In genomic region chr5:149438281-149438680, GRCh38 we compare ENCODE assay signal across 16 cellular contexts. TPM values are rescaled to one million over a fixed set of nuclear protein-coding genes. Genes with fewer than 3 reads are reported as not detected.
DNase-seq lines count a peak whose midpoint lies in the region; ATAC-seq and TF ChIP-seq lines count a peak whose summit lies in the region.
"Had no signal": no experiment of that assay in that cellular context is flagged by ENCODE, and none has a peak within 500 bp of the region (broad histone marks: within the 10 kb centered on the region; RNA-seq: fewer than 3 reads in every experiment).

No MANE protein-coding gene starts in this region.

- no peaks in the 10 kb centered on the region for H3K27me3 ChIP-seq in suprapubic skin

- H3K4me1 Mint-ChIP-seq in T-helper 17 cell (peaks cover 14% of the 10 kb centered on the region), T-cell (peaks cover 10 to 13% (median 11%) of the 10 kb centered on the region in 3 donors)
- H3K4me1 Mint-ChIP-seq: B cell had no signal

- TF ChIP-seq EP300 in suprapubic skin (IDR thresholded peaks at IDR 0.05) = no peak

- H3K36me3 ChIP-seq in HEK293 (ENCODE audit: control insufficient read depth in 2 of 2, insufficient read depth in 1 of 2, low read length in 2 of 2) (no peaks in the 10 kb centered on the region), suprapubic skin (no peaks in the 10 kb centered on the region)

- DNase-seq in T-helper 17 cell (no peak), left kidney (ENCODE audit: low read depth, low spot score) (peak; percentile 38), suprapubic skin (ENCODE audit: low spot score in 2 of 2) (no peak), T-cell (no peak), NCI-H510A (lab: John Stamatoyannopoulos, UW) (no peak)
- DNase-seq: ACHN; CD8-positive, alpha-beta T cell; Kasumi-1; NCI-H1417; NCI-H2029; NCI-H526 treated with DMSO at 0.1 percent for 48 hours; NK-92 treated with Interleukin-12 subunit alpha and Interleukin-12 subunit beta, amount 100 ng/mL, for 24 hours had no signal

- POLR2A ChIA-PET in HEK293 (lab: Yijun Ruan, JAX) (interaction anchor here (2.5 kb wide), 1 partner anchor 113 kb away, joined by 6 read pairs; the partner anchor contains the start of gene CSNK1A1), T-cell (lab: Charles Lee) (no interaction called here)

- ATAC-seq in T-helper 17 cell (no peak), GM21825 (IDR thresholded peaks at IDR 0.05; ENCODE audit: unreplicated experiment) (no peak), T-cell (replicated peaks in 1 of 4) (no peak)
- ATAC-seq: CD8-positive, alpha-beta T cell had no signal

- TF ChIP-seq CTCF in HEK293 (tag by site-specific recombination; IDR thresholded peaks at IDR 0.05) (no peak), suprapubic skin (IDR thresholded peaks at IDR 0.05) (no peak)

- H3K27me3 Mint-ChIP-seq in T-helper 17 cell (peaks cover 10% of the 10 kb centered on the region), T-cell (peaks cover 0 to 2% of the 10 kb centered on the region in 2 donors)

- CTCF ChIA-PET in HEK293 (lab: Yijun Ruan, JAX) = interaction anchor here (0.6 to 9.5 kb wide), 9 partner anchors 8 to 127 kb away, joined by 3 to 212 read pairs (median 9); partner anchors contain the start of genes CSNK1A1 and IL17B
- CTCF ChIA-PET in T-cell (lab: Charles Lee) = interaction anchor here in 1 of 2 donors (1.3 kb wide), 1 partner anchor 124 kb away, joined by 3 read pairs; no protein-coding TSS in a partner anchor

- WGBS in suprapubic skin = 80% methylated on average over 5 of the region's 5 CpGs

- H3K9me3 Mint-ChIP-seq in T-cell = no peaks in the 10 kb centered on the region
- H3K9me3 Mint-ChIP-seq: CD8-positive, alpha-beta T cell had no signal

- no peak for TF ChIP-seq POLR2A in suprapubic skin (IDR thresholded peaks at IDR 0.05)

- H3K4me3 Mint-ChIP-seq in T-helper 17 cell (no peak overlapping the region), T-cell (no peak overlapping the region)
- H3K4me3 Mint-ChIP-seq: B cell; CD8-positive, alpha-beta T cell had no signal

- H3K4me1 ChIP-seq in HEK293 (ENCODE audit: control insufficient read depth, insufficient read depth, low read length) (no peaks in the 10 kb centered on the region), suprapubic skin (peaks cover 54% of the 10 kb centered on the region)

- H3K4me3 ChIP-seq in HEK293 (ENCODE audit: low read depth, low read length) (no peak overlapping the region), suprapubic skin (no peak overlapping the region)

- H3K27ac ChIP-seq in HEK293 (ENCODE audit: extremely low read depth, low read depth, low read length) (no peak overlapping the region), suprapubic skin (peak overlapping the region; percentile 79)

- no peaks in the 10 kb centered on the region for H3K9me3 ChIP-seq in HEK293 (ENCODE audit: control insufficient read depth, insufficient read depth, low read depth, low read length)
- no peaks in the 10 kb centered on the region for H3K9me3 ChIP-seq in T-helper 17 cell (ENCODE audit: control insufficient read depth, low read length, poor library complexity, severe bottlenecking)
- H3K9me3 ChIP-seq in suprapubic skin = no peaks in the 10 kb centered on the region

- H3K27ac Mint-ChIP-seq in T-helper 17 cell (peak overlapping the region; percentile 27), T-cell (no peak overlapping the region)
- H3K27ac Mint-ChIP-seq: B cell; CD8-positive, alpha-beta T cell had no signal

- H3K36me3 Mint-ChIP-seq in T-helper 17 cell (ENCODE audit: low read depth) = peaks cover 3% of the 10 kb centered on the region
- H3K36me3 Mint-ChIP-seq in T-cell = no peaks in the 10 kb centered on the region
- H3K36me3 Mint-ChIP-seq: CD8-positive, alpha-beta T cell had no signal

TF ChIP-seq in HEK293, 187 proteins besides CTCF, POLR2A, EP300 and RAD21:
- peak; percentile 97 for TF ChIP-seq ZFHX2 (tag by site-specific recombination; conservative IDR thresholded peaks at IDR 0.05)
- TF ChIP-seq ZNF202 (tag by site-specific recombination; IDR thresholded peaks at IDR 0.05; ENCODE audit: borderline replicate concordance) = no peak
- peak; percentile 97 for TF ChIP-seq EGR2 (tag by site-specific recombination; IDR thresholded peaks at IDR 0.05; ENCODE audit: low read depth)

RNA-seq across cellular contexts. Expression of gene IL17B, which starts 59.2 kb away (rescaled TPM):
- total RNA-seq in T-helper 17 cell (not detected), suprapubic skin (not detected), T-cell (not detected)
- total RNA-seq: B cell; CD8-positive, alpha-beta T cell; Daoy had no signal
